2 cellular contexts compared by ENCODE assay signal in the genomic region with DNA sequence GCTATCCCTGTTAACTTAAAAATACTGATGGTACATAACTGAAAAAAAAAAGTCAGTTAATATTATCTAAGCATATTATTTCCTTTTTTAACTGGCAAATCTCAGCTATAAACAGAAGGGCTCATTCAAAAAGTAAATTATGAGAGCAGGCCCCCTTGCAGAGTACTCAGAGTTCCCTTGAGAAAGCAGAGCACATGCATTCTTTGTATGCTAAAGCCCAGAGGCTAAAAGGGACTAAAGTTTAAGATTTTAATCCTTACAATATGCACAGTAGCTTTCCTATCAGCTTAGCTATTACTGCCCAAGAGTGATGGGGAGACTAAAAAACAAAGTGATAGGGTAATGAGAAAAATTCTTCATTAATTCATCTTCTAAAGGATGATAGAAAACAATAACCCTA.
TF ChIP-seq lines count a peak whose summit lies in the region.

No MANE protein-coding gene starts in this region.

TF ChIP-seq in HepG2, 621 proteins besides CTCF, POLR2A, EP300 and RAD21:
- TF ChIP-seq NR3C1 (CRISPR knock-in tag; IDR thresholded peaks at IDR 0.05) (no peak), ZNF83 (CRISPR knock-in tag; IDR thresholded peaks at IDR 0.05; ENCODE audit: borderline replicate concordance) (no peak), ZNF589 (CRISPR knock-in tag; conservative IDR thresholded peaks at IDR 0.05) (no peak), REPIN1 (CRISPR knock-in tag; IDR thresholded peaks at IDR 0.05; ENCODE audit: borderline replicate concordance, low read depth) (no peak), ZNF329 (CRISPR knock-in tag; IDR thresholded peaks at IDR 0.05; ENCODE audit: low read depth) (no peak), TSC22D2 (CRISPR knock-in tag; IDR thresholded peaks at IDR 0.05; ENCODE audit: borderline replicate concordance) (no peak), BRD4 (CRISPR knock-in tag; IDR thresholded peaks at IDR 0.05) (no peak), HMG20A (CRISPR knock-in tag; IDR thresholded peaks at IDR 0.05; ENCODE audit: borderline replicate concordance) (no peak), TARDBP (CRISPR knock-in tag; IDR thresholded peaks at IDR 0.05) (no peak), RELA (CRISPR knock-in tag; IDR thresholded peaks at IDR 0.05) (no peak), RFXAP (CRISPR knock-in tag; IDR thresholded peaks at IDR 0.05; ENCODE audit: borderline replicate concordance) (no peak)

TF ChIP-seq in WTC11, 78 proteins besides CTCF, POLR2A, EP300 and RAD21:
- TF ChIP-seq, protein P1, sequence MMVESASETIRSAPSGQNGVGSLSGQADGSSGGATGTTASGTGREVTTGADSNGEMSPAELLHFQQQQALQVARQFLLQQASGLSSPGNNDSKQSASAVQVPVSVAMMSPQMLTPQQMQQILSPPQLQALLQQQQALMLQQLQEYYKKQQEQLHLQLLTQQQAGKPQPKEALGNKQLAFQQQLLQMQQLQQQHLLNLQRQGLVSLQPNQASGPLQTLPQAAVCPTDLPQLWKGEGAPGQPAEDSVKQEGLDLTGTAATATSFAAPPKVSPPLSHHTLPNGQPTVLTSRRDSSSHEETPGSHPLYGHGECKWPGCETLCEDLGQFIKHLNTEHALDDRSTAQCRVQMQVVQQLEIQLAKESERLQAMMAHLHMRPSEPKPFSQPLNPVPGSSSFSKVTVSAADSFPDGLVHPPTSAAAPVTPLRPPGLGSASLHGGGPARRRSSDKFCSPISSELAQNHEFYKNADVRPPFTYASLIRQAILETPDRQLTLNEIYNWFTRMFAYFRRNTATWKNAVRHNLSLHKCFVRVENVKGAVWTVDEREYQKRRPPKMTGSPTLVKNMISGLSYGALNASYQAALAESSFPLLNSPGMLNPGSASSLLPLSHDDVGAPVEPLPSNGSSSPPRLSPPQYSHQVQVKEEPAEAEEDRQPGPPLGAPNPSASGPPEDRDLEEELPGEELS (CRISPR knock-in tag; IDR thresholded peaks at IDR 0.05) = no peak
- TF ChIP-seq, protein P2, sequence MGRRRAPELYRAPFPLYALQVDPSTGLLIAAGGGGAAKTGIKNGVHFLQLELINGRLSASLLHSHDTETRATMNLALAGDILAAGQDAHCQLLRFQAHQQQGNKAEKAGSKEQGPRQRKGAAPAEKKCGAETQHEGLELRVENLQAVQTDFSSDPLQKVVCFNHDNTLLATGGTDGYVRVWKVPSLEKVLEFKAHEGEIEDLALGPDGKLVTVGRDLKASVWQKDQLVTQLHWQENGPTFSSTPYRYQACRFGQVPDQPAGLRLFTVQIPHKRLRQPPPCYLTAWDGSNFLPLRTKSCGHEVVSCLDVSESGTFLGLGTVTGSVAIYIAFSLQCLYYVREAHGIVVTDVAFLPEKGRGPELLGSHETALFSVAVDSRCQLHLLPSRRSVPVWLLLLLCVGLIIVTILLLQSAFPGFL (CRISPR knock-in tag; IDR thresholded peaks at IDR 0.05; ENCODE audit: borderline replicate concordance) = no peak
- TF ChIP-seq, protein P3, sequence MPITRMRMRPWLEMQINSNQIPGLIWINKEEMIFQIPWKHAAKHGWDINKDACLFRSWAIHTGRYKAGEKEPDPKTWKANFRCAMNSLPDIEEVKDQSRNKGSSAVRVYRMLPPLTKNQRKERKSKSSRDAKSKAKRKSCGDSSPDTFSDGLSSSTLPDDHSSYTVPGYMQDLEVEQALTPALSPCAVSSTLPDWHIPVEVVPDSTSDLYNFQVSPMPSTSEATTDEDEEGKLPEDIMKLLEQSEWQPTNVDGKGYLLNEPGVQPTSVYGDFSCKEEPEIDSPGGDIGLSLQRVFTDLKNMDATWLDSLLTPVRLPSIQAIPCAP (CRISPR knock-in tag; IDR thresholded peaks at IDR 0.05) = no peak
- no peak for TF ChIP-seq NFE2L1 (CRISPR knock-in tag; IDR thresholded peaks at IDR 0.05)
- TF ChIP-seq, protein P4, sequence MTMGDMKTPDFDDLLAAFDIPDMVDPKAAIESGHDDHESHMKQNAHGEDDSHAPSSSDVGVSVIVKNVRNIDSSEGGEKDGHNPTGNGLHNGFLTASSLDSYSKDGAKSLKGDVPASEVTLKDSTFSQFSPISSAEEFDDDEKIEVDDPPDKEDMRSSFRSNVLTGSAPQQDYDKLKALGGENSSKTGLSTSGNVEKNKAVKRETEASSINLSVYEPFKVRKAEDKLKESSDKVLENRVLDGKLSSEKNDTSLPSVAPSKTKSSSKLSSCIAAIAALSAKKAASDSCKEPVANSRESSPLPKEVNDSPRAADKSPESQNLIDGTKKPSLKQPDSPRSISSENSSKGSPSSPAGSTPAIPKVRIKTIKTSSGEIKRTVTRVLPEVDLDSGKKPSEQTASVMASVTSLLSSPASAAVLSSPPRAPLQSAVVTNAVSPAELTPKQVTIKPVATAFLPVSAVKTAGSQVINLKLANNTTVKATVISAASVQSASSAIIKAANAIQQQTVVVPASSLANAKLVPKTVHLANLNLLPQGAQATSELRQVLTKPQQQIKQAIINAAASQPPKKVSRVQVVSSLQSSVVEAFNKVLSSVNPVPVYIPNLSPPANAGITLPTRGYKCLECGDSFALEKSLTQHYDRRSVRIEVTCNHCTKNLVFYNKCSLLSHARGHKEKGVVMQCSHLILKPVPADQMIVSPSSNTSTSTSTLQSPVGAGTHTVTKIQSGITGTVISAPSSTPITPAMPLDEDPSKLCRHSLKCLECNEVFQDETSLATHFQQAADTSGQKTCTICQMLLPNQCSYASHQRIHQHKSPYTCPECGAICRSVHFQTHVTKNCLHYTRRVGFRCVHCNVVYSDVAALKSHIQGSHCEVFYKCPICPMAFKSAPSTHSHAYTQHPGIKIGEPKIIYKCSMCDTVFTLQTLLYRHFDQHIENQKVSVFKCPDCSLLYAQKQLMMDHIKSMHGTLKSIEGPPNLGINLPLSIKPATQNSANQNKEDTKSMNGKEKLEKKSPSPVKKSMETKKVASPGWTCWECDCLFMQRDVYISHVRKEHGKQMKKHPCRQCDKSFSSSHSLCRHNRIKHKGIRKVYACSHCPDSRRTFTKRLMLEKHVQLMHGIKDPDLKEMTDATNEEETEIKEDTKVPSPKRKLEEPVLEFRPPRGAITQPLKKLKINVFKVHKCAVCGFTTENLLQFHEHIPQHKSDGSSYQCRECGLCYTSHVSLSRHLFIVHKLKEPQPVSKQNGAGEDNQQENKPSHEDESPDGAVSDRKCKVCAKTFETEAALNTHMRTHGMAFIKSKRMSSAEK (CRISPR knock-in tag; IDR thresholded peaks at IDR 0.05; ENCODE audit: borderline replicate concordance) = no peak
- TF ChIP-seq GTF2I (CRISPR knock-in tag; conservative IDR thresholded peaks at IDR 0.05) = no peak
- TF ChIP-seq SOX15 (CRISPR knock-in tag; IDR thresholded peaks at IDR 0.05) = no peak
- no peak for TF ChIP-seq ZNF219 (CRISPR knock-in tag; IDR thresholded peaks at IDR 0.05; ENCODE audit: borderline replicate concordance)
- no peak for TF ChIP-seq ZNF671 (CRISPR knock-in tag; IDR thresholded peaks at IDR 0.05)
- TF ChIP-seq ETV6 (CRISPR knock-in tag; IDR thresholded peaks at IDR 0.05) = no peak
- no peak for TF ChIP-seq EMX1 (CRISPR knock-in tag; IDR thresholded peaks at IDR 0.05)
- TF ChIP-seq, protein P5, sequence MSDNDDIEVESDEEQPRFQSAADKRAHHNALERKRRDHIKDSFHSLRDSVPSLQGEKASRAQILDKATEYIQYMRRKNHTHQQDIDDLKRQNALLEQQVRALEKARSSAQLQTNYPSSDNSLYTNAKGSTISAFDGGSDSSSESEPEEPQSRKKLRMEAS (CRISPR knock-in tag; IDR thresholded peaks at IDR 0.05) = no peak
- TF ChIP-seq, protein P6, sequence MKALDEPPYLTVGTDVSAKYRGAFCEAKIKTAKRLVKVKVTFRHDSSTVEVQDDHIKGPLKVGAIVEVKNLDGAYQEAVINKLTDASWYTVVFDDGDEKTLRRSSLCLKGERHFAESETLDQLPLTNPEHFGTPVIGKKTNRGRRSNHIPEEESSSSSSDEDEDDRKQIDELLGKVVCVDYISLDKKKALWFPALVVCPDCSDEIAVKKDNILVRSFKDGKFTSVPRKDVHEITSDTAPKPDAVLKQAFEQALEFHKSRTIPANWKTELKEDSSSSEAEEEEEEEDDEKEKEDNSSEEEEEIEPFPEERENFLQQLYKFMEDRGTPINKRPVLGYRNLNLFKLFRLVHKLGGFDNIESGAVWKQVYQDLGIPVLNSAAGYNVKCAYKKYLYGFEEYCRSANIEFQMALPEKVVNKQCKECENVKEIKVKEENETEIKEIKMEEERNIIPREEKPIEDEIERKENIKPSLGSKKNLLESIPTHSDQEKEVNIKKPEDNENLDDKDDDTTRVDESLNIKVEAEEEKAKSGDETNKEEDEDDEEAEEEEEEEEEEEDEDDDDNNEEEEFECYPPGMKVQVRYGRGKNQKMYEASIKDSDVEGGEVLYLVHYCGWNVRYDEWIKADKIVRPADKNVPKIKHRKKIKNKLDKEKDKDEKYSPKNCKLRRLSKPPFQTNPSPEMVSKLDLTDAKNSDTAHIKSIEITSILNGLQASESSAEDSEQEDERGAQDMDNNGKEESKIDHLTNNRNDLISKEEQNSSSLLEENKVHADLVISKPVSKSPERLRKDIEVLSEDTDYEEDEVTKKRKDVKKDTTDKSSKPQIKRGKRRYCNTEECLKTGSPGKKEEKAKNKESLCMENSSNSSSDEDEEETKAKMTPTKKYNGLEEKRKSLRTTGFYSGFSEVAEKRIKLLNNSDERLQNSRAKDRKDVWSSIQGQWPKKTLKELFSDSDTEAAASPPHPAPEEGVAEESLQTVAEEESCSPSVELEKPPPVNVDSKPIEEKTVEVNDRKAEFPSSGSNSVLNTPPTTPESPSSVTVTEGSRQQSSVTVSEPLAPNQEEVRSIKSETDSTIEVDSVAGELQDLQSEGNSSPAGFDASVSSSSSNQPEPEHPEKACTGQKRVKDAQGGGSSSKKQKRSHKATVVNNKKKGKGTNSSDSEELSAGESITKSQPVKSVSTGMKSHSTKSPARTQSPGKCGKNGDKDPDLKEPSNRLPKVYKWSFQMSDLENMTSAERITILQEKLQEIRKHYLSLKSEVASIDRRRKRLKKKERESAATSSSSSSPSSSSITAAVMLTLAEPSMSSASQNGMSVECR (CRISPR knock-in tag; IDR thresholded peaks at IDR 0.05; ENCODE audit: borderline replicate concordance) = no peak
- no peak for TF ChIP-seq SMAD3 (CRISPR knock-in tag; IDR thresholded peaks at IDR 0.05; ENCODE audit: borderline replicate concordance)
- TF ChIP-seq, protein P7, sequence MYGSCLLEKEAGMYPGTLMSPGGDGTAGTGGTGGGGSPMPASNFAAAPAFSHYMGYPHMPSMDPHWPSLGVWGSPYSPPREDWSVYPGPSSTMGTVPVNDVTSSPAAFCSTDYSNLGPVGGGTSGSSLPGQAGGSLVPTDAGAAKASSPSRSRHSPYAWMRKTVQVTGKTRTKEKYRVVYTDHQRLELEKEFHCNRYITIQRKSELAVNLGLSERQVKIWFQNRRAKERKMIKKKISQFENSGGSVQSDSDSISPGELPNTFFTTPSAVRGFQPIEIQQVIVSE (CRISPR knock-in tag; IDR thresholded peaks at IDR 0.05; ENCODE audit: borderline replicate concordance) = no peak
- TF ChIP-seq, protein P8, sequence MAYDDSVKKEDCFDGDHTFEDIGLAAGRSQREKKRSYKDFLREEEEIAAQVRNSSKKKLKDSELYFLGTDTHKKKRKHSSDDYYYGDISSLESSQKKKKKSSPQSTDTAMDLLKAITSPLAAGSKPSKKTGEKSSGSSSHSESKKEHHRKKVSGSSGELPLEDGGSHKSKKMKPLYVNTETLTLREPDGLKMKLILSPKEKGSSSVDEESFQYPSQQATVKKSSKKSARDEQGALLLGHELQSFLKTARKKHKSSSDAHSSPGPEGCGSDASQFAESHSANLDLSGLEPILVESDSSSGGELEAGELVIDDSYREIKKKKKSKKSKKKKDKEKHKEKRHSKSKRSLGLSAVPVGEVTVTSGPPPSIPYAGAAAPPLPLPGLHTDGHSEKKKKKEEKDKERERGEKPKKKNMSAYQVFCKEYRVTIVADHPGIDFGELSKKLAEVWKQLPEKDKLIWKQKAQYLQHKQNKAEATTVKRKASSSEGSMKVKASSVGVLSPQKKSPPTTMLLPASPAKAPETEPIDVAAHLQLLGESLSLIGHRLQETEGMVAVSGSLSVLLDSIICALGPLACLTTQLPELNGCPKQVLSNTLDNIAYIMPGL (CRISPR knock-in tag; IDR thresholded peaks at IDR 0.05) = no peak
- TF ChIP-seq, protein P9, sequence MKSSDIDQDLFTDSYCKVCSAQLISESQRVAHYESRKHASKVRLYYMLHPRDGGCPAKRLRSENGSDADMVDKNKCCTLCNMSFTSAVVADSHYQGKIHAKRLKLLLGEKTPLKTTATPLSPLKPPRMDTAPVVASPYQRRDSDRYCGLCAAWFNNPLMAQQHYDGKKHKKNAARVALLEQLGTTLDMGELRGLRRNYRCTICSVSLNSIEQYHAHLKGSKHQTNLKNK (CRISPR knock-in tag; IDR thresholded peaks at IDR 0.05) = no peak
- no peak for TF ChIP-seq KAT7 (CRISPR knock-in tag; IDR thresholded peaks at IDR 0.05; ENCODE audit: borderline replicate concordance)
- TF ChIP-seq FOXJ3 (CRISPR knock-in tag; IDR thresholded peaks at IDR 0.05; ENCODE audit: borderline replicate concordance) = no peak
- TF ChIP-seq PRRX2 (CRISPR knock-in tag; IDR thresholded peaks at IDR 0.05) = no peak
